In genomic region chr17:47839899-47840741, GRCh38 we compare ENCODE assay signal across 8 cellular contexts. TPM values are rescaled to one million over a fixed set of nuclear protein-coding genes. Genes with fewer than 3 reads are reported as not detected.
DNase-seq lines count a peak whose midpoint lies in the region; ATAC-seq and TF ChIP-seq lines count a peak whose summit lies in the region.

No MANE protein-coding gene starts in this region.

- H4K8ac ChIP-seq in IMR-90 (ENCODE audit: low read depth in 2 of 2, low read length in 2 of 2) = peak overlapping the region; percentile 61 to 82; a peak in 3 of 4 replicates

- TF ChIP-seq RAD21 in IMR-90 (IDR thresholded peaks at IDR 0.05; ENCODE audit: low read length) = no peak

- DNase-seq in AG09309 (ENCODE audit: low read depth) (no peak), IMR-90 (no peak), cardiac fibroblast (ENCODE audit: low read depth in 2 of 2) (no peak), naive B cell (no peak), cerebellar nuclear complex (lab: John Stamatoyannopoulos, UW) (no peak)
- no peak for DNase-seq in stimulated activated naive CD4-positive, alpha-beta T cell treated with Interleukin-2 at 50 U/mL for 16 hours (lab: John Stamatoyannopoulos, UW)

- no peak overlapping the region; the same call in 1 of the 2 replicates for H3K18ac ChIP-seq in IMR-90 (ENCODE audit: low read depth, low read length)

- peak overlapping the region; percentile 54; the same call in 1 of the 2 replicates for H4K91ac ChIP-seq in IMR-90 (ENCODE audit: insufficient read depth, low read depth, low read length)

- H3K9ac ChIP-seq in IMR-90 (ENCODE audit: low read depth, low read length) = peak overlapping the region; percentile 67

- peaks cover 8% of the 10 kb centered on the region for H3K36me3 ChIP-seq in IMR-90 (ENCODE audit: control insufficient read depth, insufficient read depth, low read length)

- peak overlapping the region; percentile 90 for H3K4ac ChIP-seq in IMR-90 (ENCODE audit: low read depth, low read length)

- peaks cover 8 to 22% of the 10 kb centered on the region in 2 experiments; a peak in 3 of 4 replicates for H3K79me1 ChIP-seq in IMR-90 (ENCODE audit: low read depth in 1 of 2, low read length in 2 of 2)

- H2AFZ ChIP-seq in IMR-90 (replicated peaks; ENCODE audit: low read length, poor library complexity) = peak overlapping the region; percentile 98

- H2BK5ac ChIP-seq in IMR-90 (ENCODE audit: low read depth, low read length, poor library complexity, severe bottlenecking) = no peak overlapping the region

- WGBS in IMR-90 (ENCODE audit: extremely low coverage in 2 of 2, insufficient read length in 1 of 2), 2 experiments = 6% methylated on average over 5 of the region's 17 CpGs; no CpG with 5 or more reads in 1 of the 2 experiments

- peaks cover 23 to 25% (median 25%) of the 10 kb centered on the region in 3 donors for H3K4me1 Mint-ChIP-seq in naive B cell

- H2AK5ac ChIP-seq in IMR-90 (ENCODE audit: low read depth, low read length) = peak overlapping the region; percentile 35; the same call in 1 of the 2 replicates

- H3K9me1 ChIP-seq in IMR-90 (ENCODE audit: insufficient read depth, low read length) = peaks cover 4% of the 10 kb centered on the region; the same call in 1 of the 2 replicates

- H4K5ac ChIP-seq in IMR-90 (ENCODE audit: low read depth, low read length) = peak overlapping the region; percentile 21

- ATAC-seq in IMR-90 (ENCODE audit: low read depth) = no peak
- no peak for ATAC-seq in naive B cell (ENCODE audit: low read depth in 2 of 2)
- ATAC-seq in HG03439 (IDR thresholded peaks at IDR 0.05; ENCODE audit: unreplicated experiment) = no peak
- no peak for ATAC-seq in HG03460 (IDR thresholded peaks at IDR 0.05; ENCODE audit: unreplicated experiment)

- H3K4me3 ChIP-seq in AG09309 (ENCODE audit: control insufficient read depth, low read depth, low read length) (peak overlapping the region; percentile 92), IMR-90 (ENCODE audit: insufficient read depth, low read depth, low read length) (peak overlapping the region; percentile 57), cardiac fibroblast (replicated peaks in 1 of 2; ENCODE audit: low read depth in 2 of 2, low read length in 2 of 2) (peak overlapping the region; percentile 77 to 86)

- CTCF ChIA-PET in IMR-90 (lab: Yijun Ruan, JAX) = interaction anchor here (1.3 to 4.4 kb wide), 5 partner anchors 39 to 107 kb away, joined by 3 to 47 read pairs (median 11); partner anchors contain the start of gene SP2

- dilution Hi-C loops in IMR-90 (cut with HindIII; ENCODE audit: low sequenced_read_pairs, unreplicated experiment) = no loop called here

- peak overlapping the region; percentile 72; the same call in 1 of the 2 replicates for H3K23ac ChIP-seq in IMR-90 (ENCODE audit: low read depth, low read length)

- no peak overlapping the region for H2BK15ac ChIP-seq in IMR-90 (ENCODE audit: low read depth, low read length)

- POLR2A ChIA-PET in IMR-90 (lab: Charles Lee; ENCODE audit: unreplicated experiment) = no interaction called here

- H3K9me3 Mint-ChIP-seq in naive B cell = no peaks in the 10 kb centered on the region

- no peak for TF ChIP-seq POLR2A in IMR-90 (IDR thresholded peaks at IDR 0.05; ENCODE audit: low read depth, low read length)

- no peak overlapping the region for H2BK20ac ChIP-seq in IMR-90 (ENCODE audit: low read depth, low read length)

- no TSS peak for BruUV-seq in IMR-90 (replicated peaks; lab: Mats Ljungman, UMichigan)

- H3K27ac Mint-ChIP-seq in naive B cell = peak overlapping the region in 1 of 6 donors; percentile 88

- peak overlapping the region; percentile 41; the same call in 1 of the 2 replicates for H2BK120ac ChIP-seq in IMR-90 (ENCODE audit: low read depth, low read length)

- TF ChIP-seq CTCF in AG09309 (IDR thresholded peaks at IDR 0.05; ENCODE audit: control insufficient read depth, insufficient read depth, low read depth, low read length, missing control alignments) (no peak), IMR-90 (conservative IDR thresholded peaks at IDR 0.05; ENCODE audit: low read depth, low read length) (no peak), cardiac fibroblast (IDR thresholded peaks at IDR 0.05; ENCODE audit: low read depth, low read length) (no peak)

- H2AK9ac ChIP-seq in IMR-90 (replicated peaks; ENCODE audit: low read depth, low read length, poor library complexity) = peak overlapping the region; percentile 35

- peaks cover 8% of the 10 kb centered on the region for H3K4me1 ChIP-seq in IMR-90 (ENCODE audit: control insufficient read depth, insufficient read depth, low read length)

- peak overlapping the region; percentile 49; the same call in 1 of the 2 replicates for H3K27ac ChIP-seq in IMR-90 (ENCODE audit: insufficient read depth, low read length)

- peaks cover 14% of the 10 kb centered on the region in 3 donors for H3K27me3 Mint-ChIP-seq in naive B cell

- in situ Hi-C loops in IMR-90 (cut with MboI; ENCODE audit: low sequenced_read_pairs) = loop anchor here (5.0 kb wide), 2 partner anchors 52 to 177 kb away; no protein-coding TSS in a partner anchor

- peaks cover 2% of the 10 kb centered on the region; the same call in 1 of the 2 replicates for H3K27me3 ChIP-seq in IMR-90 (ENCODE audit: control insufficient read depth, insufficient read depth, low read length)

- no peaks in the 10 kb centered on the region for H4K20me1 ChIP-seq in IMR-90 (ENCODE audit: insufficient read depth, low read length)

- H3K56ac ChIP-seq in IMR-90 (ENCODE audit: extremely low read depth, insufficient read depth, low read length) = peak overlapping the region; percentile 28; the same call in 1 of the 2 replicates

- H3K36me3 Mint-ChIP-seq in naive B cell = no peaks in the 10 kb centered on the region

- peak overlapping the region; percentile 93 to 100 (median 96) for H3K4me3 Mint-ChIP-seq in naive B cell

- intact Hi-C loops in IMR-90 (cut with micrococcal nuclease) = loop anchor here (5.0 kb wide), 1 partner anchor 107 kb away; no protein-coding TSS in a partner anchor

- peak overlapping the region; percentile 91 for H3K14ac ChIP-seq in IMR-90 (replicated peaks; ENCODE audit: low read depth, low read length)

- no peaks in the 10 kb centered on the region for H3K9me3 ChIP-seq in IMR-90 (ENCODE audit: control insufficient read depth, insufficient read depth, low read length)

- peak overlapping the region; percentile 75 for H3K4me2 ChIP-seq in IMR-90 (ENCODE audit: low read depth, low read length)

TF ChIP-seq in IMR-90, 13 proteins besides CTCF, POLR2A, EP300 and RAD21 (continues in another document):
- TF ChIP-seq ELK1 (IDR thresholded peaks at IDR 0.05; ENCODE audit: borderline replicate concordance, low read depth, low read length) (no peak), CHD1 (IDR thresholded peaks at IDR 0.05; ENCODE audit: low read depth, low read length) (no peak), RCOR1 (IDR thresholded peaks at IDR 0.05; ENCODE audit: insufficient replicate concordance, low read length) (no peak), SMC3 (IDR thresholded peaks at IDR 0.05; ENCODE audit: low read depth, low read length) (no peak), FOS (IDR thresholded peaks at IDR 0.05; ENCODE audit: low read depth, low read length) (no peak), BHLHE40 (IDR thresholded peaks at IDR 0.05; ENCODE audit: low read depth, low read length) (no peak), MXI1 (IDR thresholded peaks at IDR 0.05; ENCODE audit: borderline replicate concordance, low read depth, low read length) (no peak), MAZ (IDR thresholded peaks at IDR 0.05; ENCODE audit: borderline replicate concordance, low read depth, low read length) (no peak)

RNA-seq across cellular contexts. Expression of gene SCRN2, which starts 1.0 kb away (rescaled TPM):
- 14.7 and 17.2 TPM in 2 replicates for total RNA-seq in IMR-90 (2012; rRNA removed)
- polyA plus RNA-seq in IMR-90 (2012; rRNA removed) = 27.6 and 31.0 TPM in 2 replicates
- 16.3 and 34.7 TPM in 2 replicates for polyA plus RNA-seq in IMR-90 (2012; cell fraction: cytosol; rRNA removed)
- 122 and 248 TPM in 2 replicates for polyA plus RNA-seq in IMR-90 (2012; cell fraction: nucleus; rRNA removed; ENCODE audit: low replicate concordance)
- polyA plus RNA-seq in naive B cell (ENCODE audit: low read depth in 6 of 6) = 10 to 100 TPM; 20.0 to 35.5 (median 23.5) TPM

RNA-seq across cellular contexts. Expression of gene LRRC46, which starts 8.7 kb away (rescaled TPM):
- total RNA-seq in IMR-90 (2012; rRNA removed) = not detected in 2 replicates
- polyA plus RNA-seq in IMR-90 (2012; rRNA removed) = 0.77 and 0.80 TPM in 2 replicates
- 0.26 and 0.52 TPM in 2 replicates for polyA plus RNA-seq in IMR-90 (2012; cell fraction: cytosol; rRNA removed)
- polyA plus RNA-seq in IMR-90 (2012; cell fraction: nucleus; rRNA removed; ENCODE audit: low replicate concordance) = 1.4 and 1.7 TPM in 2 replicates
- polyA plus RNA-seq in naive B cell (ENCODE audit: low read depth in 6 of 6) = 1 to 10 TPM in 3 of 6 donors, under 1 TPM in 2, not detected in 1; 0.39 to 2.3 (median 1.0) TPM

RNA-seq across cellular contexts. Expression of gene MRPL10, which starts 8.8 kb away (rescaled TPM):
- total RNA-seq in IMR-90 (2012; rRNA removed) = 28.1 and 32.3 TPM in 2 replicates
- polyA plus RNA-seq in IMR-90 (2012; rRNA removed) (57.7 and 61.8 TPM in 2 replicates), naive B cell (ENCODE audit: low read depth in 6 of 6) (10 to 100 TPM; 33.1 to 49.0 (median 39.1) TPM)
- 31.1 and 78.7 TPM in 2 replicates for polyA plus RNA-seq in IMR-90 (2012; cell fraction: cytosol; rRNA removed)
- polyA plus RNA-seq in IMR-90 (2012; cell fraction: nucleus; rRNA removed; ENCODE audit: low replicate concordance) = 33.3 and 43.6 TPM in 2 replicates

RNA-seq across cellular contexts. Expression of gene SP6, which starts 10.8 kb away (rescaled TPM):
- under 0.01 TPM in 2 replicates for total RNA-seq in IMR-90 (2012; rRNA removed)
- 0.31 and 0.32 TPM in 2 replicates for polyA plus RNA-seq in IMR-90 (2012; rRNA removed)
- polyA plus RNA-seq in IMR-90 (2012; cell fraction: cytosol; rRNA removed) = 0.14 and 0.24 TPM in 2 replicates
- 0.34 and 0.51 TPM in 2 replicates for polyA plus RNA-seq in IMR-90 (2012; cell fraction: nucleus; rRNA removed; ENCODE audit: low replicate concordance)
- under 1 TPM in 1 of 6 donors, not detected in 5; 0.12 TPM for polyA plus RNA-seq in naive B cell (ENCODE audit: low read depth in 6 of 6)

RNA-seq across cellular contexts. Expression of gene OSBPL7, which starts 18.5 kb away (rescaled TPM):
- total RNA-seq in IMR-90 (2012; rRNA removed) = 4.7 and 5.2 TPM in 2 replicates
- 14.5 and 16.3 TPM in 2 replicates for polyA plus RNA-seq in IMR-90 (2012; rRNA removed)
- polyA plus RNA-seq in IMR-90 (2012; cell fraction: cytosol; rRNA removed) = 5.8 and 9.8 TPM in 2 replicates
- polyA plus RNA-seq in IMR-90 (2012; cell fraction: nucleus; rRNA removed; ENCODE audit: low replicate concordance) = 73.8 and 152 TPM in 2 replicates
- polyA plus RNA-seq in naive B cell (ENCODE audit: low read depth in 6 of 6) = 1 to 10 TPM; 1.2 to 9.2 (median 4.5) TPM
